ENCODE assay signal across 8 cellular contexts in genomic region chr18:10926565-10927194, GRCh38.
DNase-seq lines count a peak whose midpoint lies in the region; TF ChIP-seq lines count a peak whose summit lies in the region.
"Had no signal": no experiment of that assay in that cellular context is flagged by ENCODE, and none has a peak within 500 bp of the region (broad histone marks: within the 10 kb centered on the region; RNA-seq: fewer than 3 reads in every experiment).

No MANE protein-coding gene starts in this region.

- peaks cover 13% of the 10 kb centered on the region for H3K4me1 ChIP-seq in vagina
- H3K4me1 ChIP-seq in endodermal cell (ENCODE audit: control insufficient read depth, insufficient read depth, low read length), result peaks cover 19% of the 10 kb centered on the region

- H3K4me3 ChIP-seq in vagina, result no peak overlapping the region
- no peak overlapping the region for H3K4me3 ChIP-seq in endodermal cell (ENCODE audit: low read length)

- H3K9ac ChIP-seq in endodermal cell (ENCODE audit: extremely low read depth, low read length, poor library complexity, severe bottlenecking), result no peak overlapping the region

- H3K36me3 Mint-ChIP-seq in HFFc6 (ENCODE audit: low read depth) (no peaks in the 10 kb centered on the region), brain (no peaks in the 10 kb centered on the region), endodermal cell (ENCODE audit: low read depth) (no peaks in the 10 kb centered on the region)

- H3K27me3 Mint-ChIP-seq in HFFc6 (ENCODE audit: insufficient read depth) (no peaks in the 10 kb centered on the region; the same call in 1 of the 2 replicates), brain (peaks cover 2% of the 10 kb centered on the region), endodermal cell (ENCODE audit: insufficient read depth) (no peaks in the 10 kb centered on the region)

- H3K4me3 Mint-ChIP-seq in HFFc6, result peak overlapping the region; percentile 78
- peak overlapping the region in 2 of 5 experiments; percentile 12 to 68 for H3K4me3 Mint-ChIP-seq in brain
- H3K4me3 Mint-ChIP-seq in endodermal cell, result no peak overlapping the region

- no peaks in the 10 kb centered on the region for H3K27me3 ChIP-seq in vagina
- no peaks in the 10 kb centered on the region for H3K27me3 ChIP-seq in endodermal cell (ENCODE audit: control insufficient read depth, insufficient read depth, low read length, poor library complexity, severe bottlenecking)

- TF ChIP-seq POLR2A in vagina (IDR thresholded peaks at IDR 0.05), result no peak

- H3K9me3 ChIP-seq in vagina (no peaks in the 10 kb centered on the region), endodermal cell (ENCODE audit: control insufficient read depth, low read length) (peaks cover 3% of the 10 kb centered on the region)

- WGBS in endodermal cell (ENCODE audit: insufficient coverage in 1 of 2, insufficient read length in 1 of 2), 2 experiments, result 92% methylated on average over 11 to 14 of the region's 14 CpGs

- TF ChIP-seq CTCF in HFFc6 (IDR thresholded peaks at IDR 0.05) (no peak; the same call in 1 of the 2 replicates), brain (conservative IDR thresholded peaks at IDR 0.05) (no peak), vagina (IDR thresholded peaks at IDR 0.05) (no peak), endodermal cell (conservative IDR thresholded peaks at IDR 0.05) (no peak)

- H3K27ac ChIP-seq in vagina (peak overlapping the region; percentile 70), endodermal cell (ENCODE audit: low read depth, low read length) (no peak overlapping the region)

- H3K9me3 Mint-ChIP-seq in HFFc6 (no peaks in the 10 kb centered on the region), brain (no peaks in the 10 kb centered on the region), endodermal cell (peaks cover 10% of the 10 kb centered on the region)

- H3K4me1 Mint-ChIP-seq in HFFc6 (ENCODE audit: low read depth), result peaks cover 59% of the 10 kb centered on the region
- peaks cover 69% of the 10 kb centered on the region for H3K4me1 Mint-ChIP-seq in brain
- peaks cover 45% of the 10 kb centered on the region for H3K4me1 Mint-ChIP-seq in endodermal cell

- intact Hi-C loops in vagina (cut with DNase I), result no loop called here

- H3K36me3 ChIP-seq in vagina, result no peaks in the 10 kb centered on the region
- H3K36me3 ChIP-seq in endodermal cell (ENCODE audit: control insufficient read depth, insufficient read depth, low read length), result no peaks in the 10 kb centered on the region

- H3K27ac Mint-ChIP-seq in HFFc6, result peak overlapping the region; percentile 91
- peak overlapping the region in 3 of 5 experiments; percentile 56 to 94 (median 90) for H3K27ac Mint-ChIP-seq in brain
- H3K27ac Mint-ChIP-seq in endodermal cell, result no peak overlapping the region

- DNase-seq in HFFc6, result peak; percentile 46
- peak; percentile 59 to 87 for DNase-seq in lung microvascular endothelial cell (ENCODE audit: low read depth in 2 of 2)
- no peak for DNase-seq in vagina (ENCODE audit: extremely low spot score in 2 of 2)
- DNase-seq in RKO (ENCODE audit: low spot score), result no peak
- no peak for DNase-seq in endodermal cell
- no peak for DNase-seq in stimulated activated CD8-positive, alpha-beta memory T cell treated with anti-CD3 and anti-CD28 coated beads, Interleukin-4, amount 100 ng/mL, for 48 hours
- DNase-seq: NCI-H2081 had no signal

Comparison
In these comparisons a context has a peak if more than half of its experiments do, and no peak if none do; other contexts are left out.
1. DNase-seq: peak in HFFc6 (single experiment) and lung microvascular endothelial cell (2 of 2); none in vagina (0 of 2), RKO (single experiment), endodermal cell (single experiment) and stimulated activated CD8-positive, alpha-beta memory T cell treated with anti-CD3 and anti-CD28 coated beads, Interleukin-4, amount 100 ng/mL, for 48 hours (single experiment).